8 cellular contexts compared by ENCODE assay signal in the genomic region with DNA sequence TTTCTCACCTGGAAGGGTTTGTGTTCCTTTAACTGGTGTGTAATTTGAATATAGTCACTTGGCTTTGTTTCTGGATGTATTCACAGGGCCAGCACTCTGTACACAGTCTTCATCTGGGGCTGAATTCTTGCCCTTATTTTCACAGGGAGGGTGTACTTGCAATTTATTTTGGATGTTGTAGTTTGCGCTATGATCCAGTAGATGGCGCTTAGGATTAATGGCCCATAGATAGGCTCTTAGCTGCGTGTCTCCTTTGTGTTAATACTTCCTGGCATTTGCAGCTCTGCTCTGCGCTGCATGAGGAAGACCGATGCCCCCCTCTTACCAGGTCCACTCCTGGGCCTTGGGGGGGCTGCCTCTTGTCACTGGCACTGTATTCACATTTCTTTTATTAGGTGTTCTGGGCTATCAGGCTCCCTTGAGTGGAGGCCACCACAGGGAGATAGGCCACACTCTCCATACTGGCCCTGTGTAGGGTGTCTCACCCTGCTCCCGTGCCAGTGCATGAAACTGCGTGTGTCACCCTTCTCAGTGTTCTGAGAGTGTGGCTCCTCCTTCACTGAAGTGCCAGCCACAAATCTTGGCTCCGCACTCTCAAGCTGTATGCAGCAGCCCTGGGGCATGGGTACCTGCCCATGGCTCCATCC.
A peak's percentile ranks its signal among the peaks of the same experiment; 100 is the strongest.
DNase-seq lines count a peak whose midpoint lies in the region; ATAC-seq and TF ChIP-seq lines count a peak whose summit lies in the region.

No MANE protein-coding gene starts in this region.

- H3K36me3 Mint-ChIP-seq in Calu3 (ENCODE audit: insufficient read depth, unreplicated experiment): no peaks in the 10 kb centered on the region
- H3K36me3 Mint-ChIP-seq in memory B cell: no peaks in the 10 kb centered on the region

- no peaks in the 10 kb centered on the region for H3K4me1 ChIP-seq in body of pancreas

- no peaks in the 10 kb centered on the region for H3K36me3 ChIP-seq in body of pancreas (replicated peaks in 1 of 2; ENCODE audit: insufficient read depth in 1 of 2, low read depth in 2 of 2)

- TF ChIP-seq CTCF in Calu3 (IDR thresholded peaks at IDR 0.05; ENCODE audit: unreplicated experiment) (peak; percentile 23), body of pancreas (IDR thresholded peaks at IDR 0.05) (peak; percentile 30 to 59 (median 37))

- H3K4me1 Mint-ChIP-seq in Calu3 (ENCODE audit: low read depth, unreplicated experiment): no peaks in the 10 kb centered on the region
- no peaks in the 10 kb centered on the region for H3K4me1 Mint-ChIP-seq in memory B cell

- H3K4me3 Mint-ChIP-seq in Calu3 (ENCODE audit: low read depth, unreplicated experiment) (no peak overlapping the region), memory B cell (peak overlapping the region; percentile 28)

- TF ChIP-seq POLR2A in GM18505 (IDR thresholded peaks at IDR 0.05; ENCODE audit: borderline replicate concordance, extremely low read depth, insufficient read depth, insufficient read length): no peak
- TF ChIP-seq POLR2A in body of pancreas (IDR thresholded peaks at IDR 0.05): no peak

- H3K27me3 ChIP-seq in body of pancreas: no peaks in the 10 kb centered on the region

- no TSS peak for BruUV-seq in Calu3 (replicated peaks; lab: Mats Ljungman, UMichigan)

- intact Hi-C loops in Calu3 (cut with micrococcal nuclease; ENCODE audit: unreplicated experiment): loop anchor here (1.0 kb wide), 1 partner anchor 620 kb away; no protein-coding TSS in a partner anchor
- intact Hi-C loops in body of pancreas (cut with DNase I): no loop called here

- no peak overlapping the region for H3K27ac ChIP-seq in body of pancreas

- H3K27ac Mint-ChIP-seq in Calu3 (ENCODE audit: unreplicated experiment) (no peak overlapping the region), memory B cell (no peak overlapping the region)

- no peaks in the 10 kb centered on the region for H3K9me3 ChIP-seq in body of pancreas

- ATAC-seq in GM18505 (IDR thresholded peaks at IDR 0.05; ENCODE audit: unreplicated experiment) (peak; percentile 84), HG02798 (IDR thresholded peaks at IDR 0.05; ENCODE audit: poor library complexity, unreplicated experiment) (peak; percentile 70), body of pancreas (no peak), memory B cell (ENCODE audit: low read depth) (no peak), HG03521 (IDR thresholded peaks at IDR 0.05; ENCODE audit: unreplicated experiment) (no peak)

- CTCF ChIA-PET in Calu3 (lab: Charles Lee): interaction anchor here (0.9 kb wide), 1 partner anchor 12 kb away, joined by 3 read pairs; no protein-coding TSS in a partner anchor

- H3K4me3 ChIP-seq in body of pancreas: no peak overlapping the region

- H3K27me3 Mint-ChIP-seq in Calu3 (ENCODE audit: unreplicated experiment) (no peaks in the 10 kb centered on the region), memory B cell (no peaks in the 10 kb centered on the region)

- WGBS in body of pancreas, 2 donors: 0 to 24% methylated on average over 3 to 8 of the region's 8 CpGs

- peak; percentile 7 for DNase-seq in Calu3
- peak; percentile 14 to 23 for DNase-seq in NCI-H1930 (lab: John Stamatoyannopoulos, UW)
- peak in 2 of 4 donors; percentile 3 to 13 for DNase-seq in body of pancreas
- no peak for DNase-seq in memory B cell (ENCODE audit: low spot score in 2 of 2)
- no peak for DNase-seq in DMS79 treated with DMSO at 0.1 percent for 48 hours (lab: John Stamatoyannopoulos, UW)

- no peaks in the 10 kb centered on the region for H3K9me3 Mint-ChIP-seq in Calu3 (ENCODE audit: low read depth, unreplicated experiment)
- no peaks in the 10 kb centered on the region for H3K9me3 Mint-ChIP-seq in memory B cell

Comparison
In these comparisons a context has a peak if more than half of its experiments do, and no peak if none do; other contexts are left out.
1. DNase-seq: peak in Calu3 (single experiment) and NCI-H1930 (2 of 2); none in memory B cell (0 of 2) and DMS79 treated with DMSO at 0.1 percent for 48 hours (single experiment).
2. ATAC-seq: peak in GM18505 (single experiment) and HG02798 (single experiment); none in body of pancreas (single experiment), memory B cell (single experiment) and HG03521 (single experiment).